ENCODE assay signal across 1 cellular context in genomic region chr14:64387738-64388532, GRCh38.
TF ChIP-seq lines count a peak whose summit lies in the region.

Gene MTHFD1, plus strand, starts transcription at chr14:64388353. Its CDS starts 75 bp downstream, at chr14:64388428.

TF ChIP-seq in GM12878, 131 proteins besides CTCF, POLR2A, EP300 and RAD21 (continued from another document and continues in another):
- TF ChIP-seq ZBTB11 (CRISPR knock-in tag; IDR thresholded peaks at IDR 0.05) (no peak), ZNF622 (IDR thresholded peaks at IDR 0.05) (no peak), ESRRA (IDR thresholded peaks at IDR 0.05; ENCODE audit: low read length) (no peak), SIX5 (IDR thresholded peaks at IDR 0.05; ENCODE audit: low read depth, low read length, severe bottlenecking) (no peak), PML (IDR thresholded peaks at IDR 0.05; ENCODE audit: low read length) (peak; percentile 89; the same call in 1 of the 2 replicates), MYC (IDR thresholded peaks at IDR 0.05; ENCODE audit: insufficient read depth, insufficient read length, insufficient replicate concordance, low read length, severe bottlenecking) (no peak), SREBF1 (IDR thresholded peaks at IDR 0.05; ENCODE audit: low read length) (no peak), HDAC6 (IDR thresholded peaks at IDR 0.05; ENCODE audit: unreplicated experiment) (peak; percentile 20), POLR2AphosphoS5 (IDR thresholded peaks at IDR 0.05; ENCODE audit: low read length) (peak; percentile 75), CUX1 (IDR thresholded peaks at IDR 0.05; ENCODE audit: insufficient replicate concordance, low read depth, low read length) (no peak), MYB (IDR thresholded peaks at IDR 0.05; ENCODE audit: borderline replicate concordance, low read depth, low read length) (no peak), CBX3 (IDR thresholded peaks at IDR 0.05; ENCODE audit: borderline replicate concordance, low read depth) (no peak), TCF3 (IDR thresholded peaks at IDR 0.05; ENCODE audit: borderline replicate concordance, insufficient read depth, low read depth, low read length) (no peak), SREBF2 (IDR thresholded peaks at IDR 0.05; ENCODE audit: low read length) (0 out of 2 replicates have a peak, but pooled peaks have one; percentile 20), CHD2 (IDR thresholded peaks at IDR 0.05; ENCODE audit: borderline replicate concordance, low read depth, low read length) (peak; percentile 94; the same call in 1 of the 2 replicates), ZNF592 (IDR thresholded peaks at IDR 0.05) (no peak), FOXK2 (IDR thresholded peaks at IDR 0.05) (no peak), MTA3 (IDR thresholded peaks at IDR 0.05; ENCODE audit: borderline replicate concordance, low read length) (no peak), POLR2AphosphoS2 (IDR thresholded peaks at IDR 0.05; ENCODE audit: low read depth, low read length) (no peak), RCOR1 (conservative IDR thresholded peaks at IDR 0.05; ENCODE audit: low read depth, low read length) (no peak; the same call in 1 of the 2 replicates), E2F4 (IDR thresholded peaks at IDR 0.05; ENCODE audit: low read depth, low read length) (peak; percentile 86), MLLT1 (IDR thresholded peaks at IDR 0.05) (peak; percentile 47; the same call in 1 of the 2 replicates), ZNF274 (IDR thresholded peaks at IDR 0.05; ENCODE audit: insufficient read depth, insufficient read length) (no peak), PKNOX1 (IDR thresholded peaks at IDR 0.05) (peak; percentile 99), NRF1 (conservative IDR thresholded peaks at IDR 0.05; ENCODE audit: low read depth, low read length) (peak; percentile 91), ZBTB40 (IDR thresholded peaks at IDR 0.05; ENCODE audit: borderline replicate concordance) (peak; percentile 71; the same call in 1 of the 2 replicates), SIN3A (IDR thresholded peaks at IDR 0.05; ENCODE audit: low read depth, low read length) (peak; percentile 55; the same call in 1 of the 2 replicates), SMC3 (IDR thresholded peaks at IDR 0.05; ENCODE audit: borderline replicate concordance, low read length) (no peak), USF1 (IDR thresholded peaks at IDR 0.05; ENCODE audit: borderline replicate concordance, extremely low read length, insufficient read depth, low read depth, low read length) (peak; percentile 41), GATAD2B (conservative IDR thresholded peaks at IDR 0.05; ENCODE audit: low read depth) (peak; percentile 9; the same call in 1 of the 2 replicates), RB1 (IDR thresholded peaks at IDR 0.05; ENCODE audit: borderline replicate concordance) (peak; percentile 50; the same call in 1 of the 2 replicates), JUNB (IDR thresholded peaks at IDR 0.05) (no peak), ZZZ3 (IDR thresholded peaks at IDR 0.05; ENCODE audit: control insufficient read depth, insufficient read length, low read depth) (no peak)
